ENCODE assay signal across 18 cellular contexts in genomic region chr10:29610876-29611647, GRCh38. TPM values are rescaled to one million over a fixed set of nuclear protein-coding genes. Genes with fewer than 3 reads are reported as not detected.
DNase-seq lines count a peak whose midpoint lies in the region; ATAC-seq and TF ChIP-seq lines count a peak whose summit lies in the region.
"Had no signal": no experiment of that assay in that cellular context is flagged by ENCODE, and none has a peak within 500 bp of the region (broad histone marks: within the 10 kb centered on the region; RNA-seq: fewer than 3 reads in every experiment).

No MANE protein-coding gene starts in this region.

- H2AFZ ChIP-seq in osteoblast (ENCODE audit: low read length) = no peak overlapping the region

- WGBS in gastroesophageal sphincter (ENCODE audit: low coverage in 1 of 2), 2 donors = 74 to 85% methylated on average over 5 to 10 of the region's 10 CpGs

- TF ChIP-seq POLR2A in gastroesophageal sphincter (IDR thresholded peaks at IDR 0.05) = no peak

- H3K4me1 ChIP-seq in gastroesophageal sphincter = peaks cover 5 to 88% (median 36%) of the 10 kb centered on the region in 3 donors
- peaks cover 41 to 73% of the 10 kb centered on the region in 2 donors for H3K4me1 ChIP-seq in thoracic aorta (ENCODE audit: control insufficient read depth in 1 of 2, low read depth in 2 of 2)
- peaks cover 3% of the 10 kb centered on the region for H3K4me1 ChIP-seq in osteoblast (ENCODE audit: insufficient read depth, low read length)
- H3K4me1 ChIP-seq: BE2C had no signal

- peak overlapping the region in 3 of 4 donors; percentile 13 to 64 (median 58) for H3K27ac ChIP-seq in gastroesophageal sphincter
- H3K27ac ChIP-seq in thoracic aorta = peak overlapping the region; percentile 37 to 54
- H3K27ac ChIP-seq in osteoblast (ENCODE audit: low read depth, low read length) = no peak overlapping the region
- H3K27ac ChIP-seq: RWPE1 had no signal

- no peaks in the 10 kb centered on the region for H3K9me3 Mint-ChIP-seq in nephron

- H3K27ac Mint-ChIP-seq in T-helper 17 cell = peak overlapping the region; percentile 66
- peak overlapping the region in 2 of 3 experiments; percentile 7 to 12 for H3K27ac Mint-ChIP-seq in nephron
- H3K27ac Mint-ChIP-seq: HFFc6 had no signal

- H3K4me3 ChIP-seq in gastroesophageal sphincter (no peak overlapping the region), thoracic aorta (no peak overlapping the region), osteoblast (ENCODE audit: insufficient read depth, low read length) (no peak overlapping the region)

- H3K4me1 Mint-ChIP-seq in T-helper 17 cell = peaks cover 13% of the 10 kb centered on the region
- H3K4me1 Mint-ChIP-seq in nephron = peaks cover 67% of the 10 kb centered on the region

- H3K4me2 ChIP-seq in osteoblast (ENCODE audit: insufficient read depth, low read length) = no peak overlapping the region

- no peaks in the 10 kb centered on the region for H3K27me3 ChIP-seq in gastroesophageal sphincter
- H3K27me3 ChIP-seq in thoracic aorta (replicated peaks; ENCODE audit: insufficient read depth) = no peaks in the 10 kb centered on the region
- no peaks in the 10 kb centered on the region for H3K27me3 ChIP-seq in osteoblast (ENCODE audit: insufficient read depth, low read length)
- H3K27me3 ChIP-seq: BE2C had no signal

- H3K4me3 Mint-ChIP-seq in T-helper 17 cell (peak overlapping the region; percentile 10), nephron (peak overlapping the region in 1 of 3 experiments; percentile 11)
- H3K4me3 Mint-ChIP-seq: CD4-positive, alpha-beta memory T cell; HFFc6 had no signal

- H3K9me3 ChIP-seq in T-helper 17 cell (ENCODE audit: control insufficient read depth, low read length, poor library complexity, severe bottlenecking) (no peaks in the 10 kb centered on the region), gastroesophageal sphincter (no peaks in the 10 kb centered on the region), thoracic aorta (no peaks in the 10 kb centered on the region), osteoblast (ENCODE audit: low read depth, low read length) (no peaks in the 10 kb centered on the region)
- H3K9me3 ChIP-seq: BE2C had no signal

- H3K36me3 ChIP-seq in gastroesophageal sphincter (peaks cover 0 to 15% of the 10 kb centered on the region in 2 donors), thoracic aorta (no peaks in the 10 kb centered on the region), osteoblast (ENCODE audit: insufficient read depth, low read length) (no peaks in the 10 kb centered on the region)
- H3K36me3 ChIP-seq: BE2C had no signal

- H3K36me3 Mint-ChIP-seq in T-helper 17 cell (ENCODE audit: low read depth) (peaks cover 6% of the 10 kb centered on the region), nephron (ENCODE audit: low read depth) (peaks cover 26% of the 10 kb centered on the region)

- intact Hi-C loops in head of caudate nucleus (cut with DNase I) = no loop called here

- ATAC-seq in T-helper 17 cell = no peak
- no peak for ATAC-seq in gastroesophageal sphincter
- no peak for ATAC-seq in thoracic aorta (ENCODE audit: insufficient number of reproducible peaks, low FRiP score, low read depth)

- peaks cover 3% of the 10 kb centered on the region for H4K20me1 ChIP-seq in osteoblast (ENCODE audit: insufficient read depth, low read length)

- TF ChIP-seq CTCF in gastroesophageal sphincter (IDR thresholded peaks at IDR 0.05) (no peak), nephron (IDR thresholded peaks at IDR 0.05; ENCODE audit: unreplicated experiment in 3 of 3) (no peak), thoracic aorta (IDR thresholded peaks at IDR 0.05) (no peak), osteoblast (IDR thresholded peaks at IDR 0.05; ENCODE audit: extremely low read depth, low read depth, low read length) (no peak)

- H3K79me2 ChIP-seq in osteoblast (ENCODE audit: insufficient read depth, low read length) = peaks cover 40% of the 10 kb centered on the region

- TF ChIP-seq EP300 in gastroesophageal sphincter (IDR thresholded peaks at IDR 0.05) = no peak

- DNase-seq in T-helper 17 cell = no peak
- no peak for DNase-seq in thoracic aorta (ENCODE audit: low spot score)
- no peak for DNase-seq in head of caudate nucleus
- no peak for DNase-seq in GOT3 (lab: John Stamatoyannopoulos, UW)
- DNase-seq in osteoblast (ENCODE audit: insufficient read length, low spot score, missing footprints) = no peak
- DNase-seq: BE2C; CD4-positive, alpha-beta memory T cell; DMS 273 treated with DMSO at 0.1 percent for 48 hours; HFFc6; KBM-7; NCI-H146; NCI-H2081 treated with DMSO at 0.1 percent for 48 hours; NCI-H69; NK-92 treated with Interleukin-12 subunit alpha and Interleukin-12 subunit beta, amount 100 ng/mL, for 24 hours; OCI-M1 had no signal

- H3K27me3 Mint-ChIP-seq in T-helper 17 cell = no peaks in the 10 kb centered on the region
- H3K27me3 Mint-ChIP-seq in nephron (ENCODE audit: low read depth) = no peaks in the 10 kb centered on the region
- H3K27me3 Mint-ChIP-seq: CD4-positive, alpha-beta memory T cell had no signal

RNA-seq across cellular contexts. Expression of gene SVIL, which starts 23.7 kb away (rescaled TPM):
- total RNA-seq in T-helper 17 cell (10 to 100 TPM; 39.5 to 46.4 TPM), gastroesophageal sphincter (1,000 to 10,000 TPM in 2 of 4 donors, 100 to 1,000 TPM in 2; 585 to 1,262 (median 942) TPM), thoracic aorta (100 to 1,000 TPM; 349 to 483 TPM), osteoblast (36.9 and 122 TPM in 2 replicates)
